Comparison of ENCODE assay signal across 19 cellular contexts in the genomic region with DNA sequence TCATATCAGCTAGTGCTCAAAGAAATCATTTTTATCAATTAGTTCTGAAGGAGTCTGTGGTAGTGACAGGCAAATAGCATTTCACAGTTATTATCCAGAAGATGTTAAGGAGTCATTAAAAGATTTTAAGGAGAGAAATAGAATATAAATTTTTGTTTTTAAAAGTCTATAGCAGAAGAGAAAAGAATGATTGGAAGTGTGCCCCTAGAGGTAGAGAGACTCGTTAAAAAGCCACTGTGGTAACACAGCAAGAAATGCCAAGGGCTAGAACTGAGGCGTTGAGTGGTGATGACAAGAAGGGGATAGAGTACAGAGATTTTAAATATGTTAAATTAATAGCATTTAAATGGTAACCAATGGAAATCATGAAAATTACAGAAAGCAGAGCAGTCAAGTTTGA.
DNase-seq lines count a peak whose midpoint lies in the region; ATAC-seq, FAIRE-seq and TF ChIP-seq lines count a peak whose summit lies in the region.
"Had no signal": no experiment of that assay in that cellular context is flagged by ENCODE, and none has a peak within 500 bp of the region (broad histone marks: within the 10 kb centered on the region; RNA-seq: fewer than 3 reads in every experiment).

No MANE protein-coding gene starts in this region.

- FAIRE-seq in GM12878 (lab: Jason Lieb, UNC) = no peak
- FAIRE-seq: D721Med, GM12892, HepG2 had no signal

- BruUV-seq in GM12878 (replicated peaks; lab: Mats Ljungman, UMichigan) = no TSS peak

- DNase-seq in GM06990 (ENCODE audit: extremely low read depth, insufficient read length) (no peak), GM23338 (ENCODE audit: low spot score) (peak; percentile 9), GM12878 (ENCODE audit: low read depth, low spot score) (no peak), neural progenitor cell (ENCODE audit: low spot score) (no peak), NAMALWA (ENCODE audit: low spot score) (no peak), HT-29 (ENCODE audit: low spot score) (no peak)
- DNase-seq in activated naive CD4-positive, alpha-beta T cell treated with anti-CD3 and anti-CD28 coated beads, Interleukin-2, amount 50 U/mL, for 72 hours (ENCODE audit: low spot score in 2 of 2) = no peak
- DNase-seq: CD8-positive, alpha-beta T cell; DMS79 treated with DMSO at 0.1 percent for 48 hours; GOT3; NCI-H1048; NCI-H146; NCI-H2081 treated with DMSO at 0.1 percent for 48 hours; NCI-H510A; NCI-H774 had no signal

- SMC1A ChIA-PET in GM12878 (lab: Charles Lee; ENCODE audit: uncharacterized antibody, unreplicated experiment) = no interaction called here

- H3K9me3 Mint-ChIP-seq in GM23338 (peaks cover 6% of the 10 kb centered on the region; the same call in 1 of the 3 replicates), neural progenitor cell (peaks cover 9% of the 10 kb centered on the region)
- peaks cover 0 to 8% of the 10 kb centered on the region in 2 donors for H3K9me3 Mint-ChIP-seq in activated naive CD4-positive, alpha-beta T cell treated with anti-CD3 and anti-CD28 coated beads, Interleukin-2, amount 50 U/mL, for 72 hours
- H3K9me3 Mint-ChIP-seq: CD8-positive, alpha-beta T cell had no signal

- RAD21 ChIA-PET in GM12878 (lab: Charles Lee; ENCODE audit: unreplicated experiment) = no interaction called here

- no peak for TF ChIP-seq POLR2A in GM12878 (IDR thresholded peaks at IDR 0.05; ENCODE audit: low read depth, low read length)

- in situ Hi-C loops in GM12878 (cut with MboI) = no loop called here

- H4K20me1 ChIP-seq in GM23338 (replicated peaks; ENCODE audit: insufficient read depth) (no peaks in the 10 kb centered on the region), GM12878 (ENCODE audit: control insufficient read depth, insufficient read depth) (no peaks in the 10 kb centered on the region), neural progenitor cell (ENCODE audit: low read depth) (no peaks in the 10 kb centered on the region)

- H2AFZ ChIP-seq in GM23338 (no peak overlapping the region), GM12878 (ENCODE audit: control insufficient read depth, low read depth, low read length) (no peak overlapping the region), neural progenitor cell (replicated peaks) (no peak overlapping the region)

- H3K27me3 Mint-ChIP-seq in GM23338 (ENCODE audit: insufficient read depth, low read depth, poor library complexity) (peaks cover 4% of the 10 kb centered on the region), neural progenitor cell (ENCODE audit: insufficient read depth, low read depth) (peaks cover 3% of the 10 kb centered on the region)

- ATAC-seq in GM23338 (peak; percentile 35; the same call in 1 of the 3 replicates), GM12878 (0 out of 3 replicates have a peak, but pooled peaks have one; percentile 31)
- no peak for ATAC-seq in activated naive CD4-positive, alpha-beta T cell treated with anti-CD3 and anti-CD28 coated beads, Interleukin-2, amount 50 U/mL, for 72 hours
- ATAC-seq: CD8-positive, alpha-beta T cell; HepG2 had no signal

- no peak for TF ChIP-seq EP300 in GM12878 (IDR thresholded peaks at IDR 0.05; ENCODE audit: borderline replicate concordance in 1 of 2, control insufficient read depth in 1 of 2, low read depth in 2 of 2, low read length in 2 of 2)

- H3K36me3 ChIP-seq in GM06990 (ENCODE audit: control insufficient read depth, insufficient read depth, low read length) (no peaks in the 10 kb centered on the region), GM23338 (ENCODE audit: insufficient read depth) (no peaks in the 10 kb centered on the region), GM12878 (ENCODE audit: control insufficient read depth in 2 of 2, insufficient read depth in 2 of 2, low read length in 1 of 2) (no peaks in the 10 kb centered on the region), neural progenitor cell (no peaks in the 10 kb centered on the region)

- H3K4me3 Mint-ChIP-seq in GM23338 (no peak overlapping the region), neural progenitor cell (no peak overlapping the region)
- H3K4me3 Mint-ChIP-seq: CD8-positive, alpha-beta T cell had no signal

- POLR2A ChIA-PET in GM12878 (lab: Charles Lee) = no interaction called here

- intact Hi-C loops in GM12878 (cut with micrococcal nuclease; ENCODE audit: unreplicated experiment) = no loop called here

- no peaks in the 10 kb centered on the region for H3K79me2 ChIP-seq in GM23338 (replicated peaks; ENCODE audit: insufficient read depth)
- no peaks in the 10 kb centered on the region for H3K79me2 ChIP-seq in GM12878 (ENCODE audit: control insufficient read depth, insufficient read depth, low read length)
- H3K79me2 ChIP-seq in neural progenitor cell (ENCODE audit: low read depth) = no peaks in the 10 kb centered on the region

- H3F3A ChIP-seq in GM23338 (replicated peaks; ENCODE audit: low read depth) = no peaks in the 10 kb centered on the region
- no peaks in the 10 kb centered on the region for H3F3A ChIP-seq in neural progenitor cell (ENCODE audit: low read depth)

- H3K27ac ChIP-seq in GM23338 (ENCODE audit: low read depth) (no peak overlapping the region), GM12878 (ENCODE audit: control insufficient read depth, insufficient read depth) (no peak overlapping the region), neural progenitor cell (no peak overlapping the region)
- H3K27ac ChIP-seq: KMS-11 had no signal

- no peak overlapping the region for H3K4me2 ChIP-seq in GM23338
- H3K4me2 ChIP-seq in GM12878 (ENCODE audit: control insufficient read depth, insufficient read depth) = no peak overlapping the region
- no peak overlapping the region for H3K4me2 ChIP-seq in neural progenitor cell
- H3K4me2 ChIP-seq: KMS-11 had no signal

- peak; percentile 26 for TF ChIP-seq CTCF in GM06990 (IDR thresholded peaks at IDR 0.05; ENCODE audit: insufficient read depth, low read length, poor library complexity, severe bottlenecking)
- peak; percentile 30 to 33; a peak in 3 of 4 replicates for TF ChIP-seq CTCF in GM23338 (conservative IDR thresholded peaks at IDR 0.05; ENCODE audit: low read depth in 2 of 2)
- no peak for TF ChIP-seq CTCF in GM12878 (IDR thresholded peaks at IDR 0.05 in 2 of 3, conservative IDR thresholded peaks at IDR 0.05 in 1 of 3; ENCODE audit: control insufficient read depth in 2 of 3, extremely low read depth in 1 of 3, insufficient read depth in 1 of 3, low read depth in 3 of 3, low read length in 3 of 3)
- TF ChIP-seq CTCF in neural progenitor cell (IDR thresholded peaks at IDR 0.05) = peak; percentile 23

- no peaks in the 10 kb centered on the region; the same call in 2 of the 3 replicates for H3K36me3 Mint-ChIP-seq in GM23338 (ENCODE audit: low read depth)
- no peaks in the 10 kb centered on the region for H3K36me3 Mint-ChIP-seq in neural progenitor cell
- no peaks in the 10 kb centered on the region for H3K36me3 Mint-ChIP-seq in activated naive CD4-positive, alpha-beta T cell treated with anti-CD3 and anti-CD28 coated beads, Interleukin-2, amount 50 U/mL, for 72 hours
- H3K36me3 Mint-ChIP-seq: CD8-positive, alpha-beta T cell had no signal

- WGBS in GM12878 (ENCODE audit: insufficient coverage, insufficient replicate concordance, low lambda C conversion rate, missing lambda C conversion rate) = 37% methylated on average over 2 of the region's 2 CpGs

- H3K4me1 ChIP-seq in GM23338 (ENCODE audit: insufficient read depth) (no peaks in the 10 kb centered on the region), GM12878 (ENCODE audit: control insufficient read depth, insufficient read depth, low read length) (no peaks in the 10 kb centered on the region), neural progenitor cell (no peaks in the 10 kb centered on the region)

- H3K27ac Mint-ChIP-seq in GM23338 = no peak overlapping the region
- H3K27ac Mint-ChIP-seq in neural progenitor cell = no peak overlapping the region
- H3K27ac Mint-ChIP-seq in activated naive CD4-positive, alpha-beta T cell treated with anti-CD3 and anti-CD28 coated beads, Interleukin-2, amount 50 U/mL, for 72 hours = no peak overlapping the region
- H3K27ac Mint-ChIP-seq: CD8-positive, alpha-beta T cell had no signal

- H3K9me2 ChIP-seq in GM23338 (ENCODE audit: insufficient read depth) = peaks cover 10% of the 10 kb centered on the region

- H3K4me3 ChIP-seq in GM06990 (replicated peaks; ENCODE audit: low read depth, low read length) = no peak overlapping the region
- H3K4me3 ChIP-seq in GM23338 = no peak overlapping the region
- no peak overlapping the region for H3K4me3 ChIP-seq in GM12878
- no peak overlapping the region for H3K4me3 ChIP-seq in neural progenitor cell

- CTCF ChIA-PET in GM12878 (lab: Yijun Ruan, JAX) = interaction anchor here (0.7 to 1.5 kb wide), 2 partner anchors 12 to 31 kb away, joined by 3 to 5 read pairs; no protein-coding TSS in a partner anchor

- no peaks in the 10 kb centered on the region for H3K9me3 ChIP-seq in GM12878 (replicated peaks; ENCODE audit: control insufficient read depth, insufficient read depth, low read length)
- H3K9me3 ChIP-seq in neural progenitor cell (ENCODE audit: low read depth) = peaks cover 5% of the 10 kb centered on the region

- 0 out of 3 replicates have a peak, but pooled peaks cover 2% of the 10 kb centered on the region for H3K4me1 Mint-ChIP-seq in GM23338
- H3K4me1 Mint-ChIP-seq in neural progenitor cell = no peaks in the 10 kb centered on the region

- no peak overlapping the region for H3K9ac ChIP-seq in GM12878 (ENCODE audit: control insufficient read depth, insufficient read depth, low read length)
- no peak overlapping the region for H3K9ac ChIP-seq in neural progenitor cell
- H3K9ac ChIP-seq: KMS-11 had no signal

- H3K27me3 ChIP-seq in GM06990 (replicated peaks; ENCODE audit: control insufficient read depth, insufficient read depth, low read length) (no peaks in the 10 kb centered on the region), GM23338 (ENCODE audit: insufficient read depth) (no peaks in the 10 kb centered on the region), GM12878 (replicated peaks in 1 of 2; ENCODE audit: control insufficient read depth in 2 of 2, insufficient read depth in 2 of 2, low read length in 1 of 2) (no peaks in the 10 kb centered on the region), neural progenitor cell (no peaks in the 10 kb centered on the region)

- no peak for TF ChIP-seq RAD21 in GM12878 (IDR thresholded peaks at IDR 0.05; ENCODE audit: insufficient read depth, low read depth, low read length)

TF ChIP-seq in GM23338, 12 proteins besides CTCF, POLR2A, EP300 and RAD21:
- TF ChIP-seq EZH2 (IDR thresholded peaks at IDR 0.05; ENCODE audit: low read depth, unreplicated experiment) = no peak

TF ChIP-seq in GM12878, 131 proteins besides CTCF, POLR2A, EP300 and RAD21 (continues in another document):
- TF ChIP-seq PAX8 (IDR thresholded peaks at IDR 0.05) (no peak), ZZZ3 (IDR thresholded peaks at IDR 0.05; ENCODE audit: control insufficient read depth, insufficient read length, low read depth) (no peak), JUND (IDR thresholded peaks at IDR 0.05; ENCODE audit: low read depth, low read length) (no peak), NR2F1 (conservative IDR thresholded peaks at IDR 0.05) (no peak), EED (IDR thresholded peaks at IDR 0.05; ENCODE audit: low read depth) (no peak), TCF3 (IDR thresholded peaks at IDR 0.05; ENCODE audit: borderline replicate concordance, insufficient read depth, low read depth, low read length) (no peak), ESRRA (IDR thresholded peaks at IDR 0.05; ENCODE audit: low read length) (no peak), SMC3 (IDR thresholded peaks at IDR 0.05; ENCODE audit: borderline replicate concordance, low read length) (no peak), RB1 (IDR thresholded peaks at IDR 0.05; ENCODE audit: borderline replicate concordance) (no peak)

Comparison
In these comparisons a context has a peak if more than half of its experiments do, and no peak if none do; other contexts are left out.
1. CTCF ChIP-seq: peak in GM06990 (single experiment), GM23338 (2 of 2) and neural progenitor cell (single experiment); none in GM12878 (0 of 3).
2. ATAC-seq: peak in GM23338 (single experiment) and GM12878 (single experiment); none in activated naive CD4-positive, alpha-beta T cell treated with anti-CD3 and anti-CD28 coated beads, Interleukin-2, amount 50 U/mL, for 72 hours (0 of 2).